ENCODE assay signal across 1 cellular context in the genomic region with DNA sequence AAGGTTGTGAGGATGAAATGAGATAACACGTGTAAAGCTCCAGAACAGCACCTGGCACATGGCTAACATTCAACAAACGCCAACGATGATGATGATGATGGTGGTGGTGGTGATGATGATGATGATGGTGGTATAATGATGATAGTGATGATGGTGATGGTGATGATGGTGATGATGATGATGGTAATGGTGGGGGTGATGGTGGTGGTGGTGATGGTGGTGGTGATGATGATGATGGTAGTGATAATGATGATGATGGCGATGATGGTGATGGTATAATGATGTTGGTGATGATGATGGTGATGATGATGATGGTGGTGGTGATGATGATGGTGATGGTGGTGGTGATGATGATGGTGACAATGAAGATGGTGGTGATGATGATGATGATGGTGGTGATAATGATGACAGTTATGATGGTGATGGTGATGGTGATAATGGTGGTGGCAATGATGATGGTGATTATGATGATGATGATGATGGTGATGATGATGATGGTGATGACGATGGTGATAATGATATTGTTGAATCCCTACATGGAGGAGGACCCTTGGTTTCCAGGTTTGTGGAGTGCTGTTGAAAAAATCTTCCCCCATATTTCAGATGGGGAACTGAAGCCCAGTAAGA.
TF ChIP-seq lines count a peak whose summit lies in the region.

No MANE protein-coding gene starts in this region.

TF ChIP-seq in SK-N-SH treated with all-trans-retinoic acid at 6 μM for 48 hours, 23 proteins besides CTCF, POLR2A, EP300 and RAD21 (continued from another document):
- TF ChIP-seq, protein P1, sequence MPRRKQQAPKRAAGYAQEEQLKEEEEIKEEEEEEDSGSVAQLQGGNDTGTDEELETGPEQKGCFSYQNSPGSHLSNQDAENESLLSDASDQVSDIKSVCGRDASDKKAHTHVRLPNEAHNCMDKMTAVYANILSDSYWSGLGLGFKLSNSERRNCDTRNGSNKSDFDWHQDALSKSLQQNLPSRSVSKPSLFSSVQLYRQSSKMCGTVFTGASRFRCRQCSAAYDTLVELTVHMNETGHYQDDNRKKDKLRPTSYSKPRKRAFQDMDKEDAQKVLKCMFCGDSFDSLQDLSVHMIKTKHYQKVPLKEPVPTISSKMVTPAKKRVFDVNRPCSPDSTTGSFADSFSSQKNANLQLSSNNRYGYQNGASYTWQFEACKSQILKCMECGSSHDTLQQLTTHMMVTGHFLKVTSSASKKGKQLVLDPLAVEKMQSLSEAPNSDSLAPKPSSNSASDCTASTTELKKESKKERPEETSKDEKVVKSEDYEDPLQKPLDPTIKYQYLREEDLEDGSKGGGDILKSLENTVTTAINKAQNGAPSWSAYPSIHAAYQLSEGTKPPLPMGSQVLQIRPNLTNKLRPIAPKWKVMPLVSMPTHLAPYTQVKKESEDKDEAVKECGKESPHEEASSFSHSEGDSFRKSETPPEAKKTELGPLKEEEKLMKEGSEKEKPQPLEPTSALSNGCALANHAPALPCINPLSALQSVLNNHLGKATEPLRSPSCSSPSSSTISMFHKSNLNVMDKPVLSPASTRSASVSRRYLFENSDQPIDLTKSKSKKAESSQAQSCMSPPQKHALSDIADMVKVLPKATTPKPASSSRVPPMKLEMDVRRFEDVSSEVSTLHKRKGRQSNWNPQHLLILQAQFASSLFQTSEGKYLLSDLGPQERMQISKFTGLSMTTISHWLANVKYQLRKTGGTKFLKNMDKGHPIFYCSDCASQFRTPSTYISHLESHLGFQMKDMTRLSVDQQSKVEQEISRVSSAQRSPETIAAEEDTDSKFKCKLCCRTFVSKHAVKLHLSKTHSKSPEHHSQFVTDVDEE (CRISPR knock-in tag; IDR thresholded peaks at IDR 0.05): no peak
- TF ChIP-seq, protein P2, sequence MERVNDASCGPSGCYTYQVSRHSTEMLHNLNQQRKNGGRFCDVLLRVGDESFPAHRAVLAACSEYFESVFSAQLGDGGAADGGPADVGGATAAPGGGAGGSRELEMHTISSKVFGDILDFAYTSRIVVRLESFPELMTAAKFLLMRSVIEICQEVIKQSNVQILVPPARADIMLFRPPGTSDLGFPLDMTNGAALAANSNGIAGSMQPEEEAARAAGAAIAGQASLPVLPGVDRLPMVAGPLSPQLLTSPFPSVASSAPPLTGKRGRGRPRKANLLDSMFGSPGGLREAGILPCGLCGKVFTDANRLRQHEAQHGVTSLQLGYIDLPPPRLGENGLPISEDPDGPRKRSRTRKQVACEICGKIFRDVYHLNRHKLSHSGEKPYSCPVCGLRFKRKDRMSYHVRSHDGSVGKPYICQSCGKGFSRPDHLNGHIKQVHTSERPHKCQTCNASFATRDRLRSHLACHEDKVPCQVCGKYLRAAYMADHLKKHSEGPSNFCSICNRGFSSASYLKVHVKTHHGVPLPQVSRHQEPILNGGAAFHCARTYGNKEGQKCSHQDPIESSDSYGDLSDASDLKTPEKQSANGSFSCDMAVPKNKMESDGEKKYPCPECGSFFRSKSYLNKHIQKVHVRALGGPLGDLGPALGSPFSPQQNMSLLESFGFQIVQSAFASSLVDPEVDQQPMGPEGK (CRISPR knock-in tag; IDR thresholded peaks at IDR 0.05; ENCODE audit: borderline replicate concordance): no peak
- no peak for TF ChIP-seq PPARA (CRISPR knock-in tag; IDR thresholded peaks at IDR 0.05; ENCODE audit: borderline replicate concordance)
- no peak for TF ChIP-seq OSR1 (CRISPR knock-in tag; IDR thresholded peaks at IDR 0.05)
- TF ChIP-seq ISL1 (CRISPR knock-in tag; IDR thresholded peaks at IDR 0.05): no peak
- no peak for TF ChIP-seq ZNF565 (CRISPR knock-in tag; conservative IDR thresholded peaks at IDR 0.05; ENCODE audit: low read depth)
